Comparison of ENCODE assay signal across 8 cellular contexts in genomic region chr1:169892819-169893644, GRCh38. TPM values are rescaled to one million over a fixed set of nuclear protein-coding genes. Genes with fewer than 3 reads are reported as not detected.
A peak's percentile ranks its signal among the peaks of the same experiment; 100 is the strongest.
DNase-seq lines count a peak whose midpoint lies in the region; ATAC-seq and TF ChIP-seq lines count a peak whose summit lies in the region.

No MANE protein-coding gene starts in this region.

- H3K27me3 ChIP-seq in left lung: no peaks in the 10 kb centered on the region

- peak overlapping the region; percentile 70 for H2AFZ ChIP-seq in OCI-LY7 (ENCODE audit: low read length)

- H3K4me3 ChIP-seq in OCI-LY7 (ENCODE audit: low read depth, low read length, poor library complexity, severe bottlenecking) (peak overlapping the region; percentile 81), left lung (peak overlapping the region; percentile 72 to 82)

- H3K4me2 ChIP-seq in OCI-LY7 (ENCODE audit: low read length): peak overlapping the region; percentile 87

- H3K4me1 ChIP-seq in OCI-LY7 (ENCODE audit: insufficient read depth, low read length, poor library complexity, severe bottlenecking) (peaks cover 27% of the 10 kb centered on the region), left lung (peaks cover 17 to 28% of the 10 kb centered on the region in 2 donors)

- H3K9me3 ChIP-seq in OCI-LY7 (ENCODE audit: low read length) (no peaks in the 10 kb centered on the region), left lung (no peaks in the 10 kb centered on the region)

- H3K36me3 ChIP-seq in OCI-LY7 (ENCODE audit: insufficient read depth, low read length): peaks cover 3% of the 10 kb centered on the region
- H3K36me3 ChIP-seq in left lung: peaks cover 0 to 7% of the 10 kb centered on the region in 2 donors

- H3K79me2 ChIP-seq in OCI-LY7 (ENCODE audit: insufficient read depth, low read depth, low read length): peaks cover 16% of the 10 kb centered on the region; the same call in 1 of the 2 replicates

- H3K27ac ChIP-seq in OCI-LY7 (ENCODE audit: low read depth, low read length, poor library complexity, severe bottlenecking): peak overlapping the region; percentile 64
- peak overlapping the region; percentile 96 to 98 for H3K27ac ChIP-seq in left lung

- POLR2A ChIA-PET in OCI-LY7 (lab: Charles Lee): interaction anchor here (0.6 to 2.8 kb wide), 11 partner anchors 9 to 265 kb away, joined by 3 to 24 read pairs (median 5); partner anchors contain the start of genes KIFAP3 and METTL18

- H3K9me2 ChIP-seq in OCI-LY7 (ENCODE audit: insufficient read depth, low read length): no peaks in the 10 kb centered on the region

- ATAC-seq in HG02840 (IDR thresholded peaks at IDR 0.05; ENCODE audit: low FRiP score, unreplicated experiment): peak; percentile 11
- peak; percentile 11 for ATAC-seq in left lung

- intact Hi-C loops in OCI-LY7 (cut with micrococcal nuclease; ENCODE audit: unreplicated experiment): loop anchor here (1.0 to 5.0 kb wide), 5 partner anchors 99 to 786 kb away; partner anchors contain the start of genes ATP1B1, GORAB, KIFAP3 and METTL18
- intact Hi-C loops in left lung (cut with DNase I): no loop called here

- no TSS peak for BruUV-seq in OCI-LY7 (replicated peaks; lab: Mats Ljungman, UMichigan)

- CTCF ChIA-PET in OCI-LY7 (lab: Charles Lee; ENCODE audit: unreplicated experiment): interaction anchor here (1.0 kb wide), 1 partner anchor 157 kb away, joined by 3 read pairs; no protein-coding TSS in a partner anchor

- TF ChIP-seq CTCF in OCI-LY7 (conservative IDR thresholded peaks at IDR 0.05; ENCODE audit: low read length) (no peak), left lung (IDR thresholded peaks at IDR 0.05) (no peak)

- no peaks in the 10 kb centered on the region for H4K20me1 ChIP-seq in OCI-LY7 (ENCODE audit: insufficient read depth, low read length)

- DNase-seq in DMS153 treated with DMSO at 0.1 percent for 48 hours (lab: John Stamatoyannopoulos, UW; ENCODE audit: unreplicated experiment): peak; percentile 62
- no peak for DNase-seq in DMS153 (lab: John Stamatoyannopoulos, UW)
- peak; percentile 11 for DNase-seq in OCI-LY7 (ENCODE audit: low spot score)
- peak; percentile 49 for DNase-seq in cerebellar cortex (ENCODE audit: low spot score)
- DNase-seq in left lung: no peak
- DNase-seq in stimulated activated CD8-positive, alpha-beta memory T cell treated with anti-CD3 and anti-CD28 coated beads, Interleukin-7, amount 100 ng/mL, for 4 hours (ENCODE audit: low read depth in 2 of 2): peak; percentile 12 to 30
- DNase-seq in NCI-H2029 (lab: John Stamatoyannopoulos, UW): no peak

RNA-seq across cellular contexts. Expression of gene SCYL3, which starts 0.7 kb away (rescaled TPM):
- total RNA-seq in OCI-LY7 (2014; rRNA removed; shearing (Covaris generic)): 5.9 and 7.3 TPM in 2 replicates
- total RNA-seq in OCI-LY7 (2022) (6.2 and 7.6 TPM in 2 replicates), left lung (10 to 100 TPM in 1 of 2 donors, 1 to 10 TPM in 1; 9.5 to 10.8 TPM)

Comparison
In these comparisons a context has a peak if more than half of its experiments do, and no peak if none do; other contexts are left out.
1. DNase-seq: peak in DMS153 treated with DMSO at 0.1 percent for 48 hours (single experiment), OCI-LY7 (single experiment), cerebellar cortex (single experiment) and stimulated activated CD8-positive, alpha-beta memory T cell treated with anti-CD3 and anti-CD28 coated beads, Interleukin-7, amount 100 ng/mL, for 4 hours (2 of 2); none in DMS153 (single experiment), left lung (0 of 2) and NCI-H2029 (single experiment).